In genomic region chr14:102525213-102526143, GRCh38 we compare ENCODE assay signal across 1 cellular context.
TF ChIP-seq lines count a peak whose summit lies in the region.

No MANE protein-coding gene starts in this region.

TF ChIP-seq in HepG2, 621 proteins besides CTCF, POLR2A, EP300 and RAD21 (continued from another document):
- no peak for TF ChIP-seq ZMAT5 (CRISPR knock-in tag; IDR thresholded peaks at IDR 0.05; ENCODE audit: borderline replicate concordance, low read depth)
- 0 out of 2 replicates have a peak, but pooled peaks have one; percentile 2 for TF ChIP-seq CCDC6 (CRISPR knock-in tag; IDR thresholded peaks at IDR 0.05)
- no peak for TF ChIP-seq ATF3 (CRISPR knock-in tag; IDR thresholded peaks at IDR 0.05)
- TF ChIP-seq ZMYM4 (CRISPR knock-in tag; IDR thresholded peaks at IDR 0.05): no peak
- no peak for TF ChIP-seq ZNF773 (CRISPR knock-in tag; IDR thresholded peaks at IDR 0.05; ENCODE audit: borderline replicate concordance)
- peak; percentile 8; the same call in 1 of the 2 replicates for TF ChIP-seq ZNF580 (CRISPR knock-in tag; IDR thresholded peaks at IDR 0.05; ENCODE audit: borderline replicate concordance, low read depth)
- no peak for TF ChIP-seq ZNF18 (CRISPR knock-in tag; IDR thresholded peaks at IDR 0.05; ENCODE audit: insufficient replicate concordance)
- no peak for TF ChIP-seq ZSCAN31 (CRISPR knock-in tag; IDR thresholded peaks at IDR 0.05; ENCODE audit: low read depth)
- TF ChIP-seq SNRNP70 (IDR thresholded peaks at IDR 0.05; ENCODE audit: low read depth, low read length): no peak
- TF ChIP-seq KDM4B (CRISPR knock-in tag; IDR thresholded peaks at IDR 0.05): no peak
- no peak for TF ChIP-seq ZNF564 (CRISPR knock-in tag; IDR thresholded peaks at IDR 0.05)
- TF ChIP-seq ATF2 (CRISPR knock-in tag; IDR thresholded peaks at IDR 0.05): no peak
- 0 out of 2 replicates have a peak, but pooled peaks have one; percentile 0 for TF ChIP-seq ZNF772 (CRISPR knock-in tag; IDR thresholded peaks at IDR 0.05)
- no peak for TF ChIP-seq RFX1 (IDR thresholded peaks at IDR 0.05)
- TF ChIP-seq TGIF2 (CRISPR knock-in tag; IDR thresholded peaks at IDR 0.05): 0 out of 2 replicates have a peak, but pooled peaks have one; percentile 14
- 0 out of 2 replicates have a peak, but pooled peaks have one; percentile 18 for TF ChIP-seq ZNF543 (CRISPR knock-in tag; IDR thresholded peaks at IDR 0.05)
- TF ChIP-seq STAG1 (CRISPR knock-in tag; IDR thresholded peaks at IDR 0.05): 0 out of 2 replicates have a peak, but pooled peaks have one; percentile 7
